Comparison of ENCODE assay signal across 20 cellular contexts in the genomic region with DNA sequence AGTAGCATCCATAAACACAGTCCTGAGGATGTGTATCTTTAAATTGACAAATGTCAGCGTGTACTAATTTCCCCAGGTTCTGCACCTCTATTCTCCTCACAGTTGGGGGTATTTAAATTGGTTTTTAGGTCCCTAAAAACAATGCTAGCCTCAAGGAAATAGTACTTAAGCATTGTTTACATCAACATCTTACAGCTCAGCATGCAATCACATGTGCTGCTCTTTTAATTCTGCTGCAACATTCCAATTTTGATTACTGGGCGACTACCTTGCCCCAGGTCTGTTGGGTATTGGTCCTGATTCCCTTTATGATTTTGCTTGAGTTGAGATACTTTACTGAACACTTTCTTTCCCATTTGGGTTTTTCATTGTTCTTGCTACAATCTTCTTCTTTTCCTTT.
DNase-seq lines count a peak whose midpoint lies in the region; ATAC-seq, FAIRE-seq and TF ChIP-seq lines count a peak whose summit lies in the region.
"Had no signal": no experiment of that assay in that cellular context is flagged by ENCODE, and none has a peak within 500 bp of the region (broad histone marks: within the 10 kb centered on the region; RNA-seq: fewer than 3 reads in every experiment).

No MANE protein-coding gene starts in this region.

- no peak overlapping the region for H4K5ac ChIP-seq in H1 (ENCODE audit: insufficient read length, low read depth, low read length)

- H2BK12ac ChIP-seq in H1 (ENCODE audit: low read depth, low read length): no peak overlapping the region

- H3K4me3 Mint-ChIP-seq in GM23338 (no peak overlapping the region; the same call in 2 of the 3 replicates), neural progenitor cell (no peak overlapping the region)
- H3K4me3 Mint-ChIP-seq: CD4-positive, alpha-beta memory T cell; HFFc6 had no signal

- FAIRE-seq in H1 (lab: Jason Lieb, UNC): peak; percentile 86
- FAIRE-seq: G401.6, GM12892, H54 had no signal

- H3K9me2 ChIP-seq in GM23338 (ENCODE audit: insufficient read depth): no peaks in the 10 kb centered on the region; the same call in 1 of the 2 replicates

- H3K18ac ChIP-seq in H1 (ENCODE audit: extremely low read depth, low read length): no peak overlapping the region

- H3K4me1 ChIP-seq in GM23338 (ENCODE audit: insufficient read depth) (peaks cover 38% of the 10 kb centered on the region), H1 (replicated peaks in 1 of 4; ENCODE audit: control insufficient read depth in 3 of 4, insufficient read depth in 4 of 4, low read length in 3 of 4) (peaks cover 0 to 9% (median 2%) of the 10 kb centered on the region in 4 experiments; a peak in 2 of 7 replicates), neural progenitor cell (peaks cover 29% of the 10 kb centered on the region), testis (peaks cover 6% of the 10 kb centered on the region)
- H3K4me1 ChIP-seq: HAP-1 had no signal

- H3K9me3 ChIP-seq in H1 (ENCODE audit: insufficient read depth in 2 of 2, low read depth in 1 of 2, low read length in 1 of 2) (no peaks in the 10 kb centered on the region), neural progenitor cell (ENCODE audit: low read depth) (no peaks in the 10 kb centered on the region), testis (no peaks in the 10 kb centered on the region)
- H3K9me3 ChIP-seq: HAP-1 had no signal

- H3K79me1 ChIP-seq in H1 (ENCODE audit: low read depth, low read length): no peaks in the 10 kb centered on the region

- no peaks in the 10 kb centered on the region for H3F3A ChIP-seq in GM23338 (replicated peaks; ENCODE audit: low read depth)
- no peaks in the 10 kb centered on the region for H3F3A ChIP-seq in neural progenitor cell (ENCODE audit: low read depth)

- H3K36me3 ChIP-seq in GM23338 (ENCODE audit: insufficient read depth): no peaks in the 10 kb centered on the region
- H3K36me3 ChIP-seq in H1 (ENCODE audit: control insufficient read depth in 2 of 4, insufficient read depth in 4 of 4, low read length in 3 of 4): no peaks in the 10 kb centered on the region
- no peaks in the 10 kb centered on the region for H3K36me3 ChIP-seq in neural progenitor cell
- no peaks in the 10 kb centered on the region for H3K36me3 ChIP-seq in testis (ENCODE audit: low read depth, missing control alignments)
- H3K36me3 ChIP-seq: HAP-1 had no signal

- WGBS in H1 (ENCODE audit: extremely low coverage in 1 of 2, insufficient coverage in 1 of 2, insufficient read length in 1 of 2, insufficient replicate concordance in 2 of 2, low coverage in 1 of 2, low lambda C conversion rate in 2 of 2, missing lambda C conversion rate in 1 of 2), 2 experiments: 2% methylated on average over 2 of the region's 2 CpGs; no CpG with 5 or more reads in 1 of the 2 experiments
- WGBS in testis, 2 donors: 84 to 87% methylated on average over 2 of the region's 2 CpGs

- H3K27ac ChIP-seq in GM23338 (ENCODE audit: low read depth) (no peak overlapping the region), H1 (ENCODE audit: low read depth, low read length) (no peak overlapping the region), neural progenitor cell (no peak overlapping the region), testis (no peak overlapping the region)
- H3K27ac ChIP-seq: GM23248 had no signal

- H2BK5ac ChIP-seq in H1 (ENCODE audit: low read depth, low read length): no peak overlapping the region

- H3K9ac ChIP-seq in H1 (replicated peaks in 1 of 4; ENCODE audit: extremely low read depth in 1 of 4, low read depth in 3 of 4, low read length in 3 of 4) (no peak overlapping the region), neural progenitor cell (no peak overlapping the region)
- H3K9ac ChIP-seq: GM23248 had no signal

- peaks cover 36% of the 10 kb centered on the region for H3K4me1 Mint-ChIP-seq in GM23338
- no peaks in the 10 kb centered on the region for H3K4me1 Mint-ChIP-seq in neural progenitor cell
- H3K4me1 Mint-ChIP-seq: CD4-positive, alpha-beta memory T cell had no signal

- TF ChIP-seq EP300 in H1 (IDR thresholded peaks at IDR 0.05; ENCODE audit: borderline replicate concordance in 1 of 2, low read depth in 2 of 2, low read length in 2 of 2): no peak

- H3K27ac Mint-ChIP-seq in GM23338 (no peak overlapping the region), neural progenitor cell (no peak overlapping the region)
- H3K27ac Mint-ChIP-seq: CD4-positive, alpha-beta memory T cell; HFFc6 had no signal

- no peak overlapping the region for H3K4ac ChIP-seq in H1 (replicated peaks; ENCODE audit: insufficient read length, low read depth, low read length)

- peak; percentile 73 for ATAC-seq in GM23338

- H3K36me3 Mint-ChIP-seq in GM23338 (ENCODE audit: low read depth) (no peaks in the 10 kb centered on the region), neural progenitor cell (no peaks in the 10 kb centered on the region)
- H3K36me3 Mint-ChIP-seq: CD4-positive, alpha-beta memory T cell had no signal

- no peaks in the 10 kb centered on the region for H4K20me1 ChIP-seq in GM23338 (replicated peaks; ENCODE audit: insufficient read depth)
- no peaks in the 10 kb centered on the region for H4K20me1 ChIP-seq in H1 (replicated peaks in 1 of 2; ENCODE audit: control insufficient read depth in 1 of 2, insufficient read depth in 2 of 2, low read length in 2 of 2)
- no peaks in the 10 kb centered on the region for H4K20me1 ChIP-seq in neural progenitor cell (ENCODE audit: low read depth)

- no peak overlapping the region for H3K14ac ChIP-seq in H1 (ENCODE audit: insufficient read length)

- TF ChIP-seq POLR2A in H1 (IDR thresholded peaks at IDR 0.05; ENCODE audit: control extremely low read depth in 1 of 2, low read depth in 2 of 2, low read length in 2 of 2) (no peak), testis (IDR thresholded peaks at IDR 0.05) (no peak)

- H4K8ac ChIP-seq in H1 (ENCODE audit: extremely low read depth, insufficient read depth, low read length): no peak overlapping the region

- CTCF ChIA-PET in H1 (lab: Charles Lee; ENCODE audit: partially characterized antibody): no interaction called here

- no peak for TF ChIP-seq RAD21 in H1 (IDR thresholded peaks at IDR 0.05 in 1 of 2, conservative IDR thresholded peaks at IDR 0.05 in 1 of 2; ENCODE audit: low read depth in 2 of 2, low read length in 2 of 2)

- DNase-seq in GM23338 (ENCODE audit: low spot score) (peak; percentile 73), H1 (ENCODE audit: low read depth in 1 of 2, low spot score in 2 of 2) (no peak), iPS DF 19.7 (ENCODE audit: low read depth, low spot score) (peak; percentile 20), neural progenitor cell (ENCODE audit: low spot score) (peak; percentile 10), testis (no peak), NCI-H446 treated with DMSO at 0.1 percent for 48 hours (lab: John Stamatoyannopoulos, UW) (no peak), dedifferentiated amniotic fluid mesenchymal stem cell (ENCODE audit: extremely low spot score) (no peak)
- DNase-seq: 8988T; C1 segment of cervical spinal cord; Calu3; CD4-positive, alpha-beta memory T cell; COR-L47; DMS53; DMS79 treated with DMSO at 0.1 percent for 48 hours; GM23248; HFFc6 had no signal

- no peaks in the 10 kb centered on the region for H3K79me2 ChIP-seq in GM23338 (replicated peaks; ENCODE audit: insufficient read depth)
- H3K79me2 ChIP-seq in H1 (ENCODE audit: control insufficient read depth in 1 of 2, insufficient read depth in 2 of 2, low read length in 2 of 2): no peaks in the 10 kb centered on the region
- H3K79me2 ChIP-seq in neural progenitor cell (ENCODE audit: low read depth): no peaks in the 10 kb centered on the region

- intact Hi-C loops in testis (cut with DNase I; ENCODE audit: low total_unique reads): no loop called here

- H2BK15ac ChIP-seq in H1 (ENCODE audit: low read length): no peak overlapping the region

- POLR2A ChIA-PET in H1 (lab: Charles Lee; ENCODE audit: partially characterized antibody): no interaction called here

- H3K27me3 Mint-ChIP-seq in GM23338 (ENCODE audit: insufficient read depth, low read depth, poor library complexity): no peaks in the 10 kb centered on the region
- H3K27me3 Mint-ChIP-seq in neural progenitor cell (ENCODE audit: insufficient read depth, low read depth): peaks cover 3% of the 10 kb centered on the region

- peak overlapping the region; percentile 53 for H3K4me2 ChIP-seq in GM23338
- peak overlapping the region in 1 of 2 experiments; percentile 43; a peak in 1 of 4 replicates for H3K4me2 ChIP-seq in H1 (ENCODE audit: insufficient read depth in 1 of 2, low read depth in 2 of 2, low read length in 2 of 2)
- peak overlapping the region; percentile 32 for H3K4me2 ChIP-seq in neural progenitor cell

- H3K23me2 ChIP-seq in H1 (ENCODE audit: low read depth, low read length): no peaks in the 10 kb centered on the region

- no peak overlapping the region for H2AFZ ChIP-seq in GM23338
- H2AFZ ChIP-seq in H1 (ENCODE audit: low read length): no peak overlapping the region
- H2AFZ ChIP-seq in neural progenitor cell (replicated peaks): no peak overlapping the region
- H2AFZ ChIP-seq: GM23248 had no signal

- H4K91ac ChIP-seq in H1 (replicated peaks; ENCODE audit: insufficient read length, low read length): no peak overlapping the region

- H3K23ac ChIP-seq in H1 (ENCODE audit: insufficient read length): no peak overlapping the region

- H3K27me3 ChIP-seq in GM23338 (ENCODE audit: insufficient read depth): peaks cover 33% of the 10 kb centered on the region
- peaks cover 0 to 4% (median under 1%) of the 10 kb centered on the region in 4 experiments; a peak in 1 of 7 replicates for H3K27me3 ChIP-seq in H1 (replicated peaks in 1 of 4; ENCODE audit: control insufficient read depth in 3 of 4, extremely low read depth in 1 of 4, insufficient read depth in 3 of 4, low read length in 3 of 4)
- H3K27me3 ChIP-seq in neural progenitor cell: peaks cover 4% of the 10 kb centered on the region
- H3K27me3 ChIP-seq in testis: no peaks in the 10 kb centered on the region

- no peak overlapping the region for H2BK20ac ChIP-seq in H1 (ENCODE audit: low read length)

- H3K56ac ChIP-seq in H1 (replicated peaks; ENCODE audit: insufficient read length, low read depth, low read length): no peak overlapping the region

- no peak overlapping the region for H2AK5ac ChIP-seq in H1 (ENCODE audit: low read depth, low read length)

- H3K9me3 Mint-ChIP-seq in GM23338 (no peaks in the 10 kb centered on the region), neural progenitor cell (no peaks in the 10 kb centered on the region)
- H3K9me3 Mint-ChIP-seq: HFFc6 had no signal

- TF ChIP-seq CTCF in GM23338 (conservative IDR thresholded peaks at IDR 0.05; ENCODE audit: low read depth in 2 of 2) (no peak), H1 (IDR thresholded peaks at IDR 0.05; ENCODE audit: control extremely low read depth in 1 of 3, insufficient read depth in 1 of 3, low read depth in 1 of 3, low read length in 3 of 3) (no peak), neural progenitor cell (IDR thresholded peaks at IDR 0.05) (no peak), testis (IDR thresholded peaks at IDR 0.05) (no peak)

- H2BK120ac ChIP-seq in H1 (replicated peaks; ENCODE audit: low read depth, low read length): no peak overlapping the region

- H3K4me3 ChIP-seq in GM23338 (no peak overlapping the region), H1 (ENCODE audit: extremely low read depth in 1 of 4, insufficient read depth in 2 of 4, low read depth in 3 of 4, low read length in 4 of 4) (no peak overlapping the region), neural progenitor cell (no peak overlapping the region), testis (no peak overlapping the region)
- H3K4me3 ChIP-seq: GM23248, HAP-1 had no signal

TF ChIP-seq in H1, 55 proteins besides CTCF, POLR2A, EP300 and RAD21 (continues in another document):
- TF ChIP-seq SAP30 (IDR thresholded peaks at IDR 0.05; ENCODE audit: insufficient read depth, insufficient replicate concordance, low read length): no peak

Comparison
In these comparisons a context has a peak if more than half of its experiments do, and no peak if none do; other contexts are left out.
1. DNase-seq: peak in GM23338 (single experiment), iPS DF 19.7 (single experiment) and neural progenitor cell (single experiment); none in H1 (0 of 2), testis (single experiment), NCI-H446 treated with DMSO at 0.1 percent for 48 hours (single experiment) and dedifferentiated amniotic fluid mesenchymal stem cell (single experiment).